8 cellular contexts compared by ENCODE assay signal in the genomic region with DNA sequence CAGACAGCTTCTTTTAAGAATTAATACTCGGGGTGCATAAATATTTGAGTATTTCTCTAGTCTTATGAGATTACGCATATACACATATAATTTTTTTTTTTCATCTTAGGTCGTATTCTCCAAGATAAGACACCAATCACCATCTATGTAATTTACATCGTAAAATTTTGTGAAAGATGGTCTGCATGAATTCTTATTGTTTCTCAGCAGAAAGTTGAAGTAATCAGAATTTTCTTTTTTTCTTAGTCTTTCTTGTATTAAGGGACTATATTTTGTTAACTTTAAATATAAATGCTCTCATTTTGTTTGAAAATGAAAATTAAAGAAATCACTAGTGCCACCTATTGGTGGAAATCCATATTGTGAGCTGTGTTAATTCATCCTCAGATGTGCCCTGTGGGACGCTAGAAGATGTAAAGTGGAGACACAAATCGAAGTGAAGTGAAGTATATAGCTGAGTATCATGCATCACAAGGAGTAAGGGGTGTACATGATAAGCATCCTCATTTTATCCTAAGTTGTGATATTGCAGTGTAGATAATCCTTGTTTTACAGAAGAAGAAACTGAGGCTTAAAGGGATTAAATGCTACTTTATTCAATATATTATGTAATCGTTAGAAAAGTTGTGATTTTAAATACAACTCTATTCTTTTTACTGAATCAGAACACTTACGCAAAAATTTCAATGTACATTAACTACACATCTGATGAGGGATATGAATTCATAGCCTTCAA.
DNase-seq lines count a peak whose midpoint lies in the region; ATAC-seq and TF ChIP-seq lines count a peak whose summit lies in the region.

No MANE protein-coding gene starts in this region.

- H3K79me2 ChIP-seq in GM23248 (ENCODE audit: insufficient read depth) = no peaks in the 10 kb centered on the region

- H3K36me3 ChIP-seq in GM23248 (ENCODE audit: low read depth) (no peaks in the 10 kb centered on the region), tibial nerve (no peaks in the 10 kb centered on the region)

- H3K27me3 ChIP-seq in GM23248 (replicated peaks; ENCODE audit: insufficient read depth) (no peaks in the 10 kb centered on the region), foreskin keratinocyte (no peaks in the 10 kb centered on the region), tibial nerve (no peaks in the 10 kb centered on the region)

- no peaks in the 10 kb centered on the region for H3K9me3 ChIP-seq in GM23248 (ENCODE audit: low read depth)
- H3K9me3 ChIP-seq in tibial nerve = no peaks in the 10 kb centered on the region

- H3K4me1 ChIP-seq in GM23248 (ENCODE audit: insufficient read depth) (no peaks in the 10 kb centered on the region), foreskin keratinocyte (no peaks in the 10 kb centered on the region), tibial nerve (no peaks in the 10 kb centered on the region)

- H2AFZ ChIP-seq in GM23248 = no peak overlapping the region

- H3K9me2 ChIP-seq in GM23248 (ENCODE audit: insufficient read depth) = no peaks in the 10 kb centered on the region

- H3F3A ChIP-seq in GM23248 (ENCODE audit: insufficient read depth) = no peaks in the 10 kb centered on the region

- H3K4me2 ChIP-seq in GM23248 (ENCODE audit: unreplicated experiment) = no peak overlapping the region

- ATAC-seq in foreskin keratinocyte = no peak
- no peak for ATAC-seq in HG03378 (IDR thresholded peaks at IDR 0.05; ENCODE audit: unreplicated experiment)

- no peaks in the 10 kb centered on the region for H4K20me1 ChIP-seq in GM23248 (ENCODE audit: insufficient read depth)

- no peak for TF ChIP-seq EP300 in tibial nerve (IDR thresholded peaks at IDR 0.05)

- TF ChIP-seq CTCF in C4-2B (conservative IDR thresholded peaks at IDR 0.05) = peak; percentile 81
- TF ChIP-seq CTCF in RWPE1 (conservative IDR thresholded peaks at IDR 0.05; ENCODE audit: low read depth) = peak; percentile 71
- TF ChIP-seq CTCF in foreskin keratinocyte (conservative IDR thresholded peaks at IDR 0.05) = peak; percentile 57
- TF ChIP-seq CTCF in tibial nerve (IDR thresholded peaks at IDR 0.05) = peak; percentile 29 to 59 (median 39)

- CTCF ChIA-PET in RWPE1 (lab: Yijun Ruan, JAX) = interaction anchor here (0.6 kb wide), 2 partner anchors 156 to 168 kb away, joined by 3 to 4 read pairs; no protein-coding TSS in a partner anchor

- H3K4me3 ChIP-seq in GM23248 (no peak overlapping the region), tibial nerve (no peak overlapping the region)

- no peak overlapping the region for H3K9ac ChIP-seq in GM23248

- DNase-seq in GM23248 (peak; percentile 28), RWPE1 (ENCODE audit: low spot score) (peak; percentile 16), foreskin keratinocyte (peak in 1 of 2 donors; percentile 22), tibial nerve (ENCODE audit: low spot score in 2 of 2) (no peak), cortex of kidney (lab: John Stamatoyannopoulos, UW) (no peak)
- no peak for DNase-seq in activated naive CD4-positive, alpha-beta T cell treated with anti-CD3 and anti-CD28 coated beads, Interleukin-2, amount 50 U/mL, for 16 hours

- no peak for TF ChIP-seq POLR2A in tibial nerve (IDR thresholded peaks at IDR 0.05)

- in situ Hi-C loops in GM23248 (cut with MboI) = no loop called here

- H3K27ac ChIP-seq in C4-2B (no peak overlapping the region), GM23248 (no peak overlapping the region), RWPE1 (no peak overlapping the region), foreskin keratinocyte (no peak overlapping the region), tibial nerve (no peak overlapping the region)

- 29 to 31% methylated on average over 8 of the region's 8 CpGs for WGBS in GM23248 (ENCODE audit: low coverage in 1 of 2, low lambda C conversion rate in 2 of 2, missing lambda C conversion rate in 2 of 2), 2 experiments
- WGBS in tibial nerve, 2 donors = 59 to 63% methylated on average over 8 of the region's 8 CpGs

- POLR2A ChIA-PET in RWPE1 (lab: Yijun Ruan, JAX; ENCODE audit: low non-redundant PET) = no interaction called here

Comparison
In these comparisons a context has a peak if more than half of its experiments do, and no peak if none do; other contexts are left out.
1. DNase-seq: peak in GM23248 (single experiment) and RWPE1 (single experiment); none in tibial nerve (0 of 2), cortex of kidney (single experiment) and activated naive CD4-positive, alpha-beta T cell treated with anti-CD3 and anti-CD28 coated beads, Interleukin-2, amount 50 U/mL, for 16 hours (single experiment).
2. Peak in every context shown above with its lines, with median percentiles within 50 percentile points of each other: CTCF ChIP-seq.